Comparison of ENCODE assay signal across 13 cellular contexts in the genomic region with DNA sequence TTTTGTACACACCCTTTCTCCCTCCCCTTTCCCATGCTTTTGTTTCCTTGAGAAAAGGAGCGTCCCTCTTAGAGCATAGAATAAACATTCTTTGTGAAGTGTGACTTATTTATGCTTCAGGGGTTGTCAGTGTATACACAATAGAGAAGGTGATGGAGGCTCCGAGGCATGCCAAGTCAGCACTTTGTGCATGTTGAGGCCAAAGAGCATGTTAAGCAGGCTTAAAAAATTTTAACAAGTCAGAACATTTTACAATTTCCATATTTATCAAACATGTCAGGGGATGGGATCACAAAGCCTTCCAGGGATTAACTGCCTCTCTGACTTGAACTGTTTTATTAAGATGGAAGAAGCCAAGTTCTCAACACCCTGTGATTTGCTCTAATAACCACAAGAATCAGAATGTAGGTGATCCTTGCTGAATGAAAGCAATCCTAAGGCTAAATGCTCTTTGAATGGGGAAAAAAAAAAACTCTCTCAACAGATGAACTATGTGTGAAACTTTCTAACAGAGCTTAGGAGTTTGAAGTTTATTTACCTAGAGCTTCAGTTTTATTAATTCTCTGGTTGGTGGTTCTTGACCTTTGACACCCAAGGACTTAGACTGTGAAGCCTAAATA.
DNase-seq lines count a peak whose midpoint lies in the region; ATAC-seq and TF ChIP-seq lines count a peak whose summit lies in the region.
"Had no signal": no experiment of that assay in that cellular context is flagged by ENCODE, and none has a peak within 500 bp of the region (broad histone marks: within the 10 kb centered on the region; RNA-seq: fewer than 3 reads in every experiment).

No MANE protein-coding gene starts in this region.

- peaks cover 1% of the 10 kb centered on the region; the same call in 1 of the 3 replicates for H3K36me3 Mint-ChIP-seq in GM23338 (ENCODE audit: low read depth)

- no peak overlapping the region for H2AFZ ChIP-seq in GM23338

- peak overlapping the region; percentile 94; the same call in 1 of the 2 replicates for H3K27ac ChIP-seq in GM23338 (ENCODE audit: low read depth)

- H3K27me3 ChIP-seq in GM23338 (ENCODE audit: insufficient read depth), result no peaks in the 10 kb centered on the region

- no peaks in the 10 kb centered on the region for H3K9me2 ChIP-seq in GM23338 (ENCODE audit: insufficient read depth)

- no peaks in the 10 kb centered on the region for H3K27me3 Mint-ChIP-seq in GM23338 (ENCODE audit: insufficient read depth, low read depth, poor library complexity)
- H3K27me3 Mint-ChIP-seq: activated CD4-positive, alpha-beta T cell treated with anti-CD3 and anti-CD28 coated beads, Interleukin-2, amount 10 ng/mL, durations not matched to agents 7 days and 5 days; CD4-positive, alpha-beta memory T cell; dendritic cell treated with granulocyte-macrophage colony-stimulating factor and Interleukin-4, amounts not matched to agents 40 ng/mL and 50 ng/mL, for 4 days had no signal

- H3K4me3 ChIP-seq in GM23338, result no peak overlapping the region

- peak overlapping the region; percentile 38 for H3K27ac Mint-ChIP-seq in GM23338
- H3K27ac Mint-ChIP-seq: activated CD4-positive, alpha-beta T cell treated with anti-CD3 and anti-CD28 coated beads, Interleukin-2, amount 10 ng/mL, durations not matched to agents 7 days and 5 days; dendritic cell treated with granulocyte-macrophage colony-stimulating factor and Interleukin-4, amounts not matched to agents 40 ng/mL and 50 ng/mL, for 4 days had no signal

- peak overlapping the region; percentile 13; the same call in 1 of the 2 replicates for H3K4me2 ChIP-seq in GM23338

- H3K36me3 ChIP-seq in GM23338 (ENCODE audit: insufficient read depth), result no peaks in the 10 kb centered on the region

- no peaks in the 10 kb centered on the region for H4K20me1 ChIP-seq in GM23338 (replicated peaks; ENCODE audit: insufficient read depth)

- H3K4me3 Mint-ChIP-seq in GM23338, result no peak overlapping the region
- H3K4me3 Mint-ChIP-seq: activated CD4-positive, alpha-beta T cell treated with anti-CD3 and anti-CD28 coated beads, Interleukin-2, amount 10 ng/mL, durations not matched to agents 7 days and 5 days; CD4-positive, alpha-beta memory T cell; dendritic cell treated with granulocyte-macrophage colony-stimulating factor and Interleukin-4, amounts not matched to agents 40 ng/mL and 50 ng/mL, for 4 days had no signal

- H3F3A ChIP-seq in GM23338 (replicated peaks; ENCODE audit: low read depth), result no peaks in the 10 kb centered on the region

- peaks cover 51% of the 10 kb centered on the region for H3K4me1 Mint-ChIP-seq in GM23338

- no peak for TF ChIP-seq CTCF in GM23338 (conservative IDR thresholded peaks at IDR 0.05; ENCODE audit: low read depth in 2 of 2)

- ATAC-seq in GM23338, result no peak; the same call in 2 of the 3 replicates
- peak; percentile 98 for ATAC-seq in esophagus mucosa
- no peak for ATAC-seq in HG02840 (IDR thresholded peaks at IDR 0.05; ENCODE audit: low FRiP score, unreplicated experiment)
- no peak for ATAC-seq in HG03139 (IDR thresholded peaks at IDR 0.05; ENCODE audit: unreplicated experiment)
- no peak for ATAC-seq in left lobe of liver

- DNase-seq in GM23338 (ENCODE audit: low spot score), result no peak
- peak; percentile 52 for DNase-seq in NCI-H748 (lab: John Stamatoyannopoulos, UW; ENCODE audit: unreplicated experiment)
- peak; percentile 17 for DNase-seq in retina
- DNase-seq in Kasumi-1 (lab: John Stamatoyannopoulos, UW), result no peak
- DNase-seq in left lobe of liver (ENCODE audit: low spot score), result no peak
- DNase-seq: activated CD4-positive, alpha-beta T cell treated with anti-CD3 and anti-CD28 coated beads, Interleukin-2, amount 10 ng/mL, durations not matched to agents 7 days and 5 days; CD4-positive, alpha-beta memory T cell; hypothalamus; stimulated activated naive CD4-positive, alpha-beta T cell treated with Interleukin-2 at 50 U/mL for 16 hours had no signal

- no peaks in the 10 kb centered on the region for H3K9me3 Mint-ChIP-seq in GM23338
- H3K9me3 Mint-ChIP-seq: activated CD4-positive, alpha-beta T cell treated with anti-CD3 and anti-CD28 coated beads, Interleukin-2, amount 10 ng/mL, durations not matched to agents 7 days and 5 days; CD4-positive, alpha-beta memory T cell; dendritic cell treated with granulocyte-macrophage colony-stimulating factor and Interleukin-4, amounts not matched to agents 40 ng/mL and 50 ng/mL, for 4 days had no signal

- no peaks in the 10 kb centered on the region for H3K79me2 ChIP-seq in GM23338 (replicated peaks; ENCODE audit: insufficient read depth)

- peaks cover 58% of the 10 kb centered on the region for H3K4me1 ChIP-seq in GM23338 (ENCODE audit: insufficient read depth)

TF ChIP-seq in GM23338, 12 proteins besides CTCF, POLR2A, EP300 and RAD21 (continues in another document):
- TF ChIP-seq, protein P1, sequence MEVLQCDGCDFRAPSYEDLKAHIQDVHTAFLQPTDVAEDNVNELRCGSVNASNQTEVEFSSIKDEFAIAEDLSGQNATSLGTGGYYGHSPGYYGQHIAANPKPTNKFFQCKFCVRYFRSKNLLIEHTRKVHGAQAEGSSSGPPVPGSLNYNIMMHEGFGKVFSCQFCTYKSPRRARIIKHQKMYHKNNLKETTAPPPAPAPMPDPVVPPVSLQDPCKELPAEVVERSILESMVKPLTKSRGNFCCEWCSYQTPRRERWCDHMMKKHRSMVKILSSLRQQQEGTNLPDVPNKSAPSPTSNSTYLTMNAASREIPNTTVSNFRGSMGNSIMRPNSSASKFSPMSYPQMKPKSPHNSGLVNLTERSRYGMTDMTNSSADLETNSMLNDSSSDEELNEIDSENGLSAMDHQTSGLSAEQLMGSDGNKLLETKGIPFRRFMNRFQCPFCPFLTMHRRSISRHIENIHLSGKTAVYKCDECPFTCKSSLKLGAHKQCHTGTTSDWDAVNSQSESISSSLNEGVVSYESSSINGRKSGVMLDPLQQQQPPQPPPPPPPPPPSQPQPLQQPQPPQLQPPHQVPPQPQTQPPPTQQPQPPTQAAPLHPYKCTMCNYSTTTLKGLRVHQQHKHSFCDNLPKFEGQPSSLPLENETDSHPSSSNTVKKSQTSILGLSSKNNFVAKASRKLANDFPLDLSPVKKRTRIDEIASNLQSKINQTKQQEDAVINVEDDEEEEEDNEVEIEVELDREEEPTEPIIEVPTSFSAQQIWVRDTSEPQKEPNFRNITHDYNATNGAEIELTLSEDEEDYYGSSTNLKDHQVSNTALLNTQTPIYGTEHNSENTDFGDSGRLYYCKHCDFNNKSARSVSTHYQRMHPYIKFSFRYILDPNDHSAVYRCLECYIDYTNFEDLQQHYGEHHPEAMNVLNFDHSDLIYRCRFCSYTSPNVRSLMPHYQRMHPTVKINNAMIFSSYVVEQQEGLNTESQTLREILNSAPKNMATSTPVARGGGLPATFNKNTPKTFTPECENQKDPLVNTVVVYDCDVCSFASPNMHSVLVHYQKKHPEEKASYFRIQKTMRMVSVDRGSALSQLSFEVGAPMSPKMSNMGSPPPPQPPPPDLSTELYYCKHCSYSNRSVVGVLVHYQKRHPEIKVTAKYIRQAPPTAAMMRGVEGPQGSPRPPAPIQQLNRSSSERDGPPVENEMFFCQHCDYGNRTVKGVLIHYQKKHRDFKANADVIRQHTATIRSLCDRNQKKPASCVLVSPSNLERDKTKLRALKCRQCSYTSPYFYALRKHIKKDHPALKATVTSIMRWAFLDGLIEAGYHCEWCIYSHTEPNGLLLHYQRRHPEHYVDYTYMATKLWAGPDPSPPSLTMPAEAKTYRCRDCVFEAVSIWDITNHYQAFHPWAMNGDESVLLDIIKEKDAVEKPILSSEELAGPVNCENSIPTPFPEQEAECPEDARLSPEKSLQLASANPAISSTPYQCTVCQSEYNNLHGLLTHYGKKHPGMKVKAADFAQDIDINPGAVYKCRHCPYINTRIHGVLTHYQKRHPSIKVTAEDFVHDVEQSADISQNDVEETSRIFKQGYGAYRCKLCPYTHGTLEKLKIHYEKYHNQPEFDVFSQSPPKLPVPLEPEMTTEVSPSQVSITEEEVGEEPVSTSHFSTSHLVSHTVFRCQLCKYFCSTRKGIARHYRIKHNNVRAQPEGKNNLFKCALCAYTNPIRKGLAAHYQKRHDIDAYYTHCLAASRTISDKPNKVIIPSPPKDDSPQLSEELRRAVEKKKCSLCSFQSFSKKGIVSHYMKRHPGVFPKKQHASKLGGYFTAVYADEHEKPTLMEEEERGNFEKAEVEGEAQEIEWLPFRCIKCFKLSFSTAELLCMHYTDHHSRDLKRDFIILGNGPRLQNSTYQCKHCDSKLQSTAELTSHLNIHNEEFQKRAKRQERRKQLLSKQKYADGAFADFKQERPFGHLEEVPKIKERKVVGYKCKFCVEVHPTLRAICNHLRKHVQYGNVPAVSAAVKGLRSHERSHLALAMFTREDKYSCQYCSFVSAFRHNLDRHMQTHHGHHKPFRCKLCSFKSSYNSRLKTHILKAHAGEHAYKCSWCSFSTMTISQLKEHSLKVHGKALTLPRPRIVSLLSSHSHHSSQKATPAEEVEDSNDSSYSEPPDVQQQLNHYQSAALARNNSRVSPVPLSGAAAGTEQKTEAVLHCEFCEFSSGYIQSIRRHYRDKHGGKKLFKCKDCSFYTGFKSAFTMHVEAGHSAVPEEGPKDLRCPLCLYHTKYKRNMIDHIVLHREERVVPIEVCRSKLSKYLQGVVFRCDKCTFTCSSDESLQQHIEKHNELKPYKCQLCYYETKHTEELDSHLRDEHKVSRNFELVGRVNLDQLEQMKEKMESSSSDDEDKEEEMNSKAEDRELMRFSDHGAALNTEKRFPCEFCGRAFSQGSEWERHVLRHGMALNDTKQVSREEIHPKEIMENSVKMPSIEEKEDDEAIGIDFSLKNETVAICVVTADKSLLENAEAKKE (CRISPR knock-in tag; IDR thresholded peaks at IDR 0.05), result no peak
- no peak for TF ChIP-seq EZH2phosphoT487 (IDR thresholded peaks at IDR 0.05; ENCODE audit: unreplicated experiment)
- TF ChIP-seq NANOG (IDR thresholded peaks at IDR 0.05; ENCODE audit: borderline replicate concordance), result no peak
- TF ChIP-seq, protein P2, sequence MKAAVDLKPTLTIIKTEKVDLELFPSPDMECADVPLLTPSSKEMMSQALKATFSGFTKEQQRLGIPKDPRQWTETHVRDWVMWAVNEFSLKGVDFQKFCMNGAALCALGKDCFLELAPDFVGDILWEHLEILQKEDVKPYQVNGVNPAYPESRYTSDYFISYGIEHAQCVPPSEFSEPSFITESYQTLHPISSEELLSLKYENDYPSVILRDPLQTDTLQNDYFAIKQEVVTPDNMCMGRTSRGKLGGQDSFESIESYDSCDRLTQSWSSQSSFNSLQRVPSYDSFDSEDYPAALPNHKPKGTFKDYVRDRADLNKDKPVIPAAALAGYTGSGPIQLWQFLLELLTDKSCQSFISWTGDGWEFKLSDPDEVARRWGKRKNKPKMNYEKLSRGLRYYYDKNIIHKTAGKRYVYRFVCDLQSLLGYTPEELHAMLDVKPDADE (IDR thresholded peaks at IDR 0.05), result no peak

Comparison
In these comparisons a context has a peak if more than half of its experiments do, and no peak if none do; other contexts are left out.
1. DNase-seq: peak in NCI-H748 (single experiment) and retina (single experiment); none in GM23338 (single experiment), Kasumi-1 (0 of 2) and left lobe of liver (single experiment).